In the genomic region with DNA sequence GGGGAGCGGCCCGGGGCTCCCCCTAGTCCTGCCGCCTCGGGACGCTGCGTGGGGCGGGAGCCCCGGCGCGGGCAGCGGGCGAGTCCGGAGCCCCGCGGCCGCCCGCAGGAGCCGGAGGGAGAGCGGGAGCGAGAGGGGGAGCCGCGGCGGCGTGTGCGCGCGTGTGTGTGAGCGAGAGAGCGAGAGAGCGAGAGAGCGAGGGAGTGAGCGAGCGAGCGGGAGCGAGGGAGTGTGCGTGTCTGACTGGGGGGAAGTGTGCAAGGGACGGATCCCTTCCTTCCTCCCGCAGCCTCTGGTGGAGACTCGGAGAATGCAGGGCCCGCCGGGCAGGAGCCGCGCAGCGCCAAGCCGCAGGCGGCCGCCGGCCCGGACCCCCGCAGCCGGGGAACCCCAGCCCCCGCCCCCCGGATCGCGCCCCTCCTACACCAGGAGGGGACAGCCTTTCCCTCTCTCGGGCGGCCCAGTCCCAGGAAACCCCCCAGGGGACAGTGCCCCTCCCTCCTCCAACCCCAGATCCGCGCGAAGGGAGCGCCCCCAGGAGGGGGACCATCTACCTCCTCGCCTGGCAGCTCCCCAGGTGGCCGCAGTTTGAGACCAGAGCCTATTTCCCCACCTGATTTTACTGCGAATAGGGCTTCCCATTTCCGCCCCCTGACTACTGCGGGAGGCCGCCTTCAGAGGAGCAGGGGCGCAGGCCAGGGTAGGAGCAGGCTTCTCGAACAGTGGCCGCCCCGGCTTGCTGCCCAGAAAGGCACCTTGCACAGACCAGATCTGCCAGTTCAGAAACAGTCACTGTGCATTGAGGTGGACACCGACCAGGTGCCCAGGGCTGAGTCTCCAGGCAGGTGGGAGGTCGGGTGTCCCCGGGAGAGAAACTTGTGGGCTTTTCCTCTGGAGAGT, we compare ENCODE assay signal across 8 cellular contexts. TPM values are rescaled to one million over a fixed set of nuclear protein-coding genes. Genes with fewer than 3 reads are reported as not detected.
DNase-seq lines count a peak whose midpoint lies in the region; ATAC-seq and TF ChIP-seq lines count a peak whose summit lies in the region.

A gene with protein sequence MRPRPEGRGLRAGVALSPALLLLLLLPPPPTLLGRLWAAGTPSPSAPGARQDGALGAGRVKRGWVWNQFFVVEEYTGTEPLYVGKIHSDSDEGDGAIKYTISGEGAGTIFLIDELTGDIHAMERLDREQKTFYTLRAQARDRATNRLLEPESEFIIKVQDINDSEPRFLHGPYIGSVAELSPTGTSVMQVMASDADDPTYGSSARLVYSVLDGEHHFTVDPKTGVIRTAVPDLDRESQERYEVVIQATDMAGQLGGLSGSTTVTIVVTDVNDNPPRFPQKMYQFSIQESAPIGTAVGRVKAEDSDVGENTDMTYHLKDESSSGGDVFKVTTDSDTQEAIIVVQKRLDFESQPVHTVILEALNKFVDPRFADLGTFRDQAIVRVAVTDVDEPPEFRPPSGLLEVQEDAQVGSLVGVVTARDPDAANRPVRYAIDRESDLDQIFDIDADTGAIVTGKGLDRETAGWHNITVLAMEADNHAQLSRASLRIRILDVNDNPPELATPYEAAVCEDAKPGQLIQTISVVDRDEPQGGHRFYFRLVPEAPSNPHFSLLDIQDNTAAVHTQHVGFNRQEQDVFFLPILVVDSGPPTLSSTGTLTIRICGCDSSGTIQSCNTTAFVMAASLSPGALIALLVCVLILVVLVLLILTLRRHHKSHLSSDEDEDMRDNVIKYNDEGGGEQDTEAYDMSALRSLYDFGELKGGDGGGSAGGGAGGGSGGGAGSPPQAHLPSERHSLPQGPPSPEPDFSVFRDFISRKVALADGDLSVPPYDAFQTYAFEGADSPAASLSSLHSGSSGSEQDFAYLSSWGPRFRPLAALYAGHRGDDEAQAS (minus strand): TSS at position 241 of the 900 bp plus-strand sequence. CDS start 57,204 bp downstream, outside the sequence.

- no peak within 1 kb of the TSS for H3K4ac ChIP-seq in H9 (ENCODE audit: low read depth, low read length)

- no peak within 1 kb of the TSS for H2BK12ac ChIP-seq in H9 (ENCODE audit: insufficient read length, low read depth, low read length)

- H3K79me1 ChIP-seq in H9 (ENCODE audit: insufficient read depth, low read depth, low read length, poor library complexity, severe bottlenecking), result no peaks in the 10 kb centered on the region

- H3K4me3 ChIP-seq in fibroblast of pulmonary artery (replicated peaks; ENCODE audit: low read depth, low read length) (no peak within 1 kb of the TSS), neural progenitor cell (peak within 1 kb of the TSS; percentile 78)

- H3F3A ChIP-seq in neural progenitor cell (ENCODE audit: low read depth), result peaks cover 29% of the 10 kb centered on the region

- H4K91ac ChIP-seq in H9 (ENCODE audit: insufficient read length, low read depth, low read length), result no peak within 1 kb of the TSS

- DNase-seq in AG20443 (ENCODE audit: low spot score), result peak; percentile 78
- DNase-seq in H9, result peak; percentile 53
- DNase-seq in NCI-H82 (lab: John Stamatoyannopoulos, UW), result peak; percentile 94
- DNase-seq in fibroblast of pulmonary artery (ENCODE audit: low read depth), result peak; percentile 43
- peak; percentile 84 for DNase-seq in neural progenitor cell (ENCODE audit: low spot score)

- H4K5ac ChIP-seq in H9 (ENCODE audit: insufficient read length, low read depth, low read length), result no peak within 1 kb of the TSS

- H3K23me2 ChIP-seq in H9 (ENCODE audit: insufficient read length, low read depth, low read length, poor library complexity, severe bottlenecking), result peaks cover 3% of the 10 kb centered on the region

- H3K9me3 Mint-ChIP-seq in H9, result no peaks in the 10 kb centered on the region; a peak in 1 of 5 replicates
- no peaks in the 10 kb centered on the region for H3K9me3 Mint-ChIP-seq in activated T-helper 17 cell treated with anti-CD3 and anti-CD28 coated beads, Interleukin-2, amount 50 U/mL, for 72 hours
- no peaks in the 10 kb centered on the region for H3K9me3 Mint-ChIP-seq in neural progenitor cell

- no peak within 1 kb of the TSS for H2AK5ac ChIP-seq in H9 (ENCODE audit: insufficient read length, low read length)

- H3K4me1 Mint-ChIP-seq in H9, result peaks cover 14 to 19% of the 10 kb centered on the region in 2 experiments
- H3K4me1 Mint-ChIP-seq in activated T-helper 17 cell treated with anti-CD3 and anti-CD28 coated beads, Interleukin-2, amount 50 U/mL, for 72 hours, result peaks cover 10% of the 10 kb centered on the region
- H3K4me1 Mint-ChIP-seq in neural progenitor cell, result peaks cover 8% of the 10 kb centered on the region

- WGBS in H9 (ENCODE audit: extremely low coverage, insufficient read length, low lambda C conversion rate), result no CpG with 5 or more reads among the region's 74 CpGs

- H3K9ac ChIP-seq in H9 (ENCODE audit: extremely low read depth, insufficient read length, low read length) (no peak within 1 kb of the TSS), neural progenitor cell (no peak within 1 kb of the TSS)

- H4K8ac ChIP-seq in H9 (replicated peaks; ENCODE audit: insufficient read length, low read depth, low read length), result no peak within 1 kb of the TSS

- peak; percentile 60 for TF ChIP-seq CTCF in H9 (conservative IDR thresholded peaks at IDR 0.05)
- TF ChIP-seq CTCF in fibroblast of pulmonary artery (IDR thresholded peaks at IDR 0.05; ENCODE audit: low read length, missing control alignments), result peak; percentile 25
- TF ChIP-seq CTCF in neural progenitor cell (IDR thresholded peaks at IDR 0.05), result peak; percentile 47

- H3K79me2 ChIP-seq in H9 (ENCODE audit: insufficient read depth, low read length) (no peaks in the 10 kb centered on the region), neural progenitor cell (ENCODE audit: low read depth) (no peaks in the 10 kb centered on the region)

- H3K9me3 ChIP-seq in H9 (ENCODE audit: control insufficient read depth, low read depth, low read length), result no peaks in the 10 kb centered on the region
- H3K9me3 ChIP-seq in neural progenitor cell (ENCODE audit: low read depth), result no peaks in the 10 kb centered on the region

- H3K27me3 Mint-ChIP-seq in H9 (ENCODE audit: low read depth), result peaks cover 92% of the 10 kb centered on the region
- peaks cover 63% of the 10 kb centered on the region for H3K27me3 Mint-ChIP-seq in activated T-helper 17 cell treated with anti-CD3 and anti-CD28 coated beads, Interleukin-2, amount 50 U/mL, for 72 hours
- H3K27me3 Mint-ChIP-seq in neural progenitor cell (ENCODE audit: insufficient read depth, low read depth), result peaks cover 65% of the 10 kb centered on the region

- H3K14ac ChIP-seq in H9 (ENCODE audit: insufficient read depth, low read length), result no peak within 1 kb of the TSS

- no peak within 1 kb of the TSS for H2BK20ac ChIP-seq in H9 (ENCODE audit: low read depth, low read length, poor library complexity, severe bottlenecking)

- no peak within 1 kb of the TSS for H3K18ac ChIP-seq in H9 (ENCODE audit: insufficient read length, low read depth, low read length)

- no peak within 1 kb of the TSS for H2BK15ac ChIP-seq in H9 (ENCODE audit: low read depth, low read length)

- H4K20me1 ChIP-seq in H9 (ENCODE audit: control insufficient read depth, insufficient read depth, insufficient read length) (no peaks in the 10 kb centered on the region), neural progenitor cell (ENCODE audit: low read depth) (peaks cover 15% of the 10 kb centered on the region)

- H2AFZ ChIP-seq in H9 (ENCODE audit: low read length), result no peak within 1 kb of the TSS
- H2AFZ ChIP-seq in neural progenitor cell (replicated peaks), result peak within 1 kb of the TSS; percentile 94

- peaks cover 45% of the 10 kb centered on the region; the same call in 1 of the 2 replicates for H3K27me3 ChIP-seq in H9 (ENCODE audit: insufficient read depth, low read length)
- peaks cover 100% of the 10 kb centered on the region for H3K27me3 ChIP-seq in neural progenitor cell

- H3K4me3 Mint-ChIP-seq in H9 (peak within 1 kb of the TSS; percentile 81 to 90), neural progenitor cell (peak within 1 kb of the TSS; percentile 86)
- H3K4me3 Mint-ChIP-seq in activated T-helper 17 cell treated with anti-CD3 and anti-CD28 coated beads, Interleukin-2, amount 50 U/mL, for 72 hours, result peak within 1 kb of the TSS; percentile 48

- no peaks in the 10 kb centered on the region for H3K4me1 ChIP-seq in H9 (ENCODE audit: insufficient read depth, low read length)
- H3K4me1 ChIP-seq in neural progenitor cell, result peaks cover 5% of the 10 kb centered on the region

- H3K36me3 Mint-ChIP-seq in H9 (ENCODE audit: insufficient read depth in 1 of 3, low read depth in 3 of 3), result no peaks in the 10 kb centered on the region; a peak in 1 of 7 replicates
- H3K36me3 Mint-ChIP-seq in activated T-helper 17 cell treated with anti-CD3 and anti-CD28 coated beads, Interleukin-2, amount 50 U/mL, for 72 hours (ENCODE audit: low read depth), result no peaks in the 10 kb centered on the region
- peaks cover 2% of the 10 kb centered on the region for H3K36me3 Mint-ChIP-seq in neural progenitor cell

- H3K23ac ChIP-seq in H9 (ENCODE audit: insufficient read length, low read depth, low read length), result no peak within 1 kb of the TSS

- H3K27ac Mint-ChIP-seq in H9 (no peak within 1 kb of the TSS), neural progenitor cell (no peak within 1 kb of the TSS)
- H3K27ac Mint-ChIP-seq in activated T-helper 17 cell treated with anti-CD3 and anti-CD28 coated beads, Interleukin-2, amount 50 U/mL, for 72 hours, result no peak within 1 kb of the TSS

- peak within 1 kb of the TSS; percentile 58 for H3K4me2 ChIP-seq in H9 (ENCODE audit: insufficient read depth, insufficient read length, low read length)
- H3K4me2 ChIP-seq in neural progenitor cell, result peak within 1 kb of the TSS; percentile 98

- H2BK5ac ChIP-seq in H9 (ENCODE audit: insufficient read length, low read length), result no peak within 1 kb of the TSS

- H2BK120ac ChIP-seq in H9 (ENCODE audit: low read depth, low read length, poor library complexity, severe bottlenecking), result no peak within 1 kb of the TSS

- H3T11ph ChIP-seq in H9 (ENCODE audit: low read length), result no peak within 1 kb of the TSS

- H3K56ac ChIP-seq in H9 (ENCODE audit: insufficient read length, low read depth, low read length), result no peak within 1 kb of the TSS

- no peaks in the 10 kb centered on the region for H3K36me3 ChIP-seq in neural progenitor cell

- peak; percentile 38 for ATAC-seq in activated T-helper 17 cell treated with anti-CD3 and anti-CD28 coated beads, Interleukin-2, amount 50 U/mL, for 72 hours (replicated peaks)
- ATAC-seq in GM18502 (IDR thresholded peaks at IDR 0.05; ENCODE audit: poor library complexity, unreplicated experiment) (no peak), GM18517 (IDR thresholded peaks at IDR 0.05; ENCODE audit: unreplicated experiment) (no peak)

- no peak within 1 kb of the TSS for H3K27ac ChIP-seq in H9 (ENCODE audit: insufficient read length, low read depth, low read length)
- no peak within 1 kb of the TSS for H3K27ac ChIP-seq in neural progenitor cell

RNA-seq across cellular contexts. Expression of the gene that starts here (rescaled TPM):
- total RNA-seq in H9 (2021) (0.20 TPM in 1 of 2 replicates, not detected in the other), neural progenitor cell (ENCODE audit: low replicate concordance) (0.13 and 0.28 TPM in 2 replicates)
- not detected for total RNA-seq in activated T-helper 17 cell treated with anti-CD3 and anti-CD28 coated beads, Interleukin-2, amount 50 U/mL, for 72 hours

Comparison
In these comparisons a context has a peak if more than half of its experiments do, and no peak if none do; other contexts are left out.
1. Peak in DNase-seq and H3K4me2 ChIP-seq in H9; RNA of the gene not detected or under 1 TPM.
2. Peak in ATAC-seq in activated T-helper 17 cell treated with anti-CD3 and anti-CD28 coated beads, Interleukin-2, amount 50 U/mL, for 72 hours; RNA of the gene not detected or under 1 TPM.
3. Peak in DNase-seq, H3K4me3 ChIP-seq and H3K4me2 ChIP-seq in neural progenitor cell; RNA of the gene not detected or under 1 TPM.
4. DNase-seq: peak in every context shown above with its lines; median percentile 94 in NCI-H82; 84 in neural progenitor cell; 78 in AG20443; 53 in H9; 43 in fibroblast of pulmonary artery.